In genomic region chr4:3288571-3289094, GRCh38 we compare ENCODE assay signal across 11 cellular contexts. TPM values are rescaled to one million over a fixed set of nuclear protein-coding genes. Genes with fewer than 3 reads are reported as not detected.
"Had no signal": no experiment of that assay in that cellular context is flagged by ENCODE, and none has a peak within 500 bp of the region (broad histone marks: within the 10 kb centered on the region; RNA-seq: fewer than 3 reads in every experiment).

No MANE protein-coding gene starts in this region.

- H3K9me3 Mint-ChIP-seq: activated CD8-positive, alpha-beta T cell treated with anti-CD3 and anti-CD28 coated beads for 36 hours; activated naive CD4-positive, alpha-beta T cell treated with anti-CD3 and anti-CD28 coated beads, Interleukin-2, amount 50 U/mL, for 24 hours; activated T-helper 17 cell treated with anti-CD3 and anti-CD28 coated beads, Interleukin-2, amount 50 U/mL, for 72 hours; mesothelial cell of epicardium had no signal

- H3K4me3 Mint-ChIP-seq: activated CD8-positive, alpha-beta T cell treated with anti-CD3 and anti-CD28 coated beads for 36 hours; activated naive CD4-positive, alpha-beta T cell treated with anti-CD3 and anti-CD28 coated beads, Interleukin-2, amount 50 U/mL, for 24 hours; activated T-helper 17 cell treated with anti-CD3 and anti-CD28 coated beads, Interleukin-2, amount 50 U/mL, for 72 hours; mesothelial cell of epicardium had no signal

- ATAC-seq: activated CD8-positive, alpha-beta T cell treated with anti-CD3 and anti-CD28 coated beads for 36 hours; activated T-helper 17 cell treated with anti-CD3 and anti-CD28 coated beads, Interleukin-2, amount 50 U/mL, for 72 hours; foreskin keratinocyte had no signal

- H3K4me1 ChIP-seq: SJCRH30 had no signal

- H3K27me3 ChIP-seq: right atrium auricular region, SJCRH30, uterus had no signal

- H3K4me2 ChIP-seq: smooth muscle cell had no signal

- H3K36me3 ChIP-seq: right atrium auricular region, SJCRH30, uterus had no signal

- H3K9me3 ChIP-seq: right atrium auricular region, SJCRH30, uterus had no signal

- H3K4me3 ChIP-seq: right atrium auricular region, SJCRH30, smooth muscle cell, uterus had no signal

- H3K27ac Mint-ChIP-seq: activated CD8-positive, alpha-beta T cell treated with anti-CD3 and anti-CD28 coated beads for 36 hours; activated naive CD4-positive, alpha-beta T cell treated with anti-CD3 and anti-CD28 coated beads, Interleukin-2, amount 50 U/mL, for 24 hours; activated T-helper 17 cell treated with anti-CD3 and anti-CD28 coated beads, Interleukin-2, amount 50 U/mL, for 72 hours; mesothelial cell of epicardium had no signal

- DNase-seq: activated CD8-positive, alpha-beta T cell treated with anti-CD3 and anti-CD28 coated beads for 36 hours; activated T-cell treated with anti-CD3 and anti-CD28 coated beads for 4 hours; foreskin keratinocyte; SJCRH30; stimulated activated naive CD4-positive, alpha-beta T cell; uterus had no signal

- H3K27ac ChIP-seq: foreskin keratinocyte, right atrium auricular region, SJCRH30, uterus had no signal

- H3K36me3 Mint-ChIP-seq: activated naive CD4-positive, alpha-beta T cell treated with anti-CD3 and anti-CD28 coated beads, Interleukin-2, amount 50 U/mL, for 24 hours; mesothelial cell of epicardium had no signal

RNA-seq across cellular contexts. Expression of gene MSANTD1, which starts 39.7 kb away (rescaled TPM):
- total RNA-seq: right atrium auricular region had no signal
